ENCODE assay signal across 8 cellular contexts in the genomic region with DNA sequence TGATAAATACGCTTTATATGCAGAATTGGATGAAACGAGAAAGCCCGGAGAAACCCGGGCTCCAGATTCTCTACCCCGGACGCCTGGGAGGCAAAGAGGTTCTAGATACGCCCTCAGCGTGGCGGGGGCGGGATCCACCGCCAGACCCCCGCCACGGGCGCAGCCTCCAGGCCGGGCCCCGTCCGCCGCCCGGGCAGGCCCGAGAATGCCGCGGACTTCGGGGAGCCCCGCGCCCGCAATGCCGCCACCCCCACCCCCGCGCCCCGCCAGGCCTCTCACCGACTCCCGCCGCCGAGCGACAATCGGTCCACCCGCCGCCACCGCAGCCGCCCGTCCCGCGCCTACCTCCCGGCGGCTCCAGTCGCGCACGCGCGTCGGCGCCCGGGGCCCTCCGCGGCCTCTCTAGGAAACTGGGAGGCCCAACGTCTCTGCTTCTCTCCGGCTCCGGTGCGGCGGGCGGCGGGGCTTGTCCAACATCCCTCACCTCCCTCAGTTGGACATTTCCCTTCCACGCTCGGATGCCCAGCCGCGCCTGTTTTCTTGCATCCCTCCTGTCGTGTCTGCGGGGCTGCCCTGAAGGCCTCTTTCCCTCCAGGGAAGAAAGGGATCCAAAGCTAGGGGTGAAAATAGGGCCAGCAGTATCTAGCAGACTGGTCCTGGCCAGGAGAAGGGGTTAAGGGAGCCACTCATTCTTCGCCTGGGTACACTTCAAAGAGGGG. TPM values are rescaled to one million over a fixed set of nuclear protein-coding genes. Genes with fewer than 3 reads are reported as not detected.
DNase-seq lines count a peak whose midpoint lies in the region; ATAC-seq and TF ChIP-seq lines count a peak whose summit lies in the region.

A gene (minus strand): TSS at position 359 of the 719 bp plus-strand sequence. CDS start 22,121 bp downstream, outside the sequence.

- H3K9me3 Mint-ChIP-seq in activated CD4-positive, alpha-beta T cell treated with anti-CD3 and anti-CD28 coated beads, Interleukin-2, amount 10 ng/mL, durations not matched to agents 24 days and 14 days, result no peaks in the 10 kb centered on the region

- H3K27ac ChIP-seq in coronary artery (peak within 1 kb of the TSS; percentile 77 to 85), left lung (peak within 1 kb of the TSS; percentile 59 to 77)

- H3K27me3 ChIP-seq in left lung, result no peaks in the 10 kb centered on the region

- peak; percentile 98 for DNase-seq in AG08395 (ENCODE audit: low spot score)
- peak; percentile 62 for DNase-seq in NCI-H510A treated with DMSO at 0.1 percent for 48 hours (lab: John Stamatoyannopoulos, UW)
- peak; percentile 94 for DNase-seq in activated CD4-positive, alpha-beta T cell treated with anti-CD3 and anti-CD28 coated beads, Interleukin-2, amount 10 ng/mL, durations not matched to agents 24 days and 14 days
- peak; percentile 85 for DNase-seq in coronary artery (ENCODE audit: low spot score)
- DNase-seq in left lung, result peak; percentile 84 to 98
- peak; percentile 77 to 78 for DNase-seq in stimulated activated CD4-positive, alpha-beta T cell treated with anti-CD3 and anti-CD28 coated beads, Interleukin-2, amount 100 ng/mL, for 24 hours

- H3K27ac Mint-ChIP-seq in activated CD4-positive, alpha-beta T cell treated with anti-CD3 and anti-CD28 coated beads, Interleukin-2, amount 10 ng/mL, durations not matched to agents 24 days and 14 days, result peak within 1 kb of the TSS; percentile 90

- TF ChIP-seq CTCF in coronary artery (IDR thresholded peaks at IDR 0.05), result no peak
- no peak for TF ChIP-seq CTCF in left lung (IDR thresholded peaks at IDR 0.05)

- H3K4me1 Mint-ChIP-seq in activated CD4-positive, alpha-beta T cell treated with anti-CD3 and anti-CD28 coated beads, Interleukin-2, amount 10 ng/mL, durations not matched to agents 24 days and 14 days, result peaks cover 21% of the 10 kb centered on the region

- H3K4me3 ChIP-seq in coronary artery, result peak within 1 kb of the TSS; percentile 87
- H3K4me3 ChIP-seq in left lung, result peak within 1 kb of the TSS; percentile 74 to 78

- H3K4me1 ChIP-seq in left lung, result peaks cover 7 to 20% of the 10 kb centered on the region in 2 donors

- H3K36me3 Mint-ChIP-seq in activated CD4-positive, alpha-beta T cell treated with anti-CD3 and anti-CD28 coated beads, Interleukin-2, amount 10 ng/mL, durations not matched to agents 24 days and 14 days (ENCODE audit: low read depth), result peaks cover 3% of the 10 kb centered on the region

- H3K27me3 Mint-ChIP-seq in activated CD4-positive, alpha-beta T cell treated with anti-CD3 and anti-CD28 coated beads, Interleukin-2, amount 10 ng/mL, durations not matched to agents 24 days and 14 days, result no peaks in the 10 kb centered on the region

- no peaks in the 10 kb centered on the region for H3K9me3 ChIP-seq in left lung

- H3K4me3 Mint-ChIP-seq in activated CD4-positive, alpha-beta T cell treated with anti-CD3 and anti-CD28 coated beads, Interleukin-2, amount 10 ng/mL, durations not matched to agents 24 days and 14 days, result peak within 1 kb of the TSS; percentile 94

- H3K36me3 ChIP-seq in left lung, result no peaks in the 10 kb centered on the region

- intact Hi-C loops in activated CD4-positive, alpha-beta T cell treated with anti-CD3 and anti-CD28 coated beads, Interleukin-2, amount 10 ng/mL, durations not matched to agents 24 days and 14 days (cut with micrococcal nuclease), result loop anchor here (1.0 to 5.0 kb wide), 5 partner anchors 34 to 499 kb away; a partner anchor contains a TSS
- intact Hi-C loops in left lung (cut with DNase I), result no loop called here

- peak; percentile 85 for ATAC-seq in GM18909 (IDR thresholded peaks at IDR 0.05; ENCODE audit: poor library complexity, unreplicated experiment)
- ATAC-seq in HG03175 (IDR thresholded peaks at IDR 0.05; ENCODE audit: unreplicated experiment), result peak; percentile 89
- ATAC-seq in left lung, result peak; percentile 99

RNA-seq across cellular contexts. Expression of the gene that starts here (rescaled TPM):
- 17.7 and 19.8 TPM in 2 replicates for total RNA-seq in activated CD4-positive, alpha-beta T cell treated with anti-CD3 and anti-CD28 coated beads, Interleukin-2, amount 10 ng/mL, durations not matched to agents 24 days and 14 days
- 10 to 100 TPM; 18.1 to 18.3 TPM for total RNA-seq in left lung

Comparison
In these comparisons a context has a peak if more than half of its experiments do, and no peak if none do; other contexts are left out.
1. Peak in every context shown above with its lines: DNase-seq, ATAC-seq, H3K4me3 ChIP-seq and H3K27ac ChIP-seq.